ENCODE assay signal across 8 cellular contexts in genomic region chr1:203325004-203325417, GRCh38. TPM values are rescaled to one million over a fixed set of nuclear protein-coding genes. Genes with fewer than 3 reads are reported as not detected.
DNase-seq lines count a peak whose midpoint lies in the region; ATAC-seq and TF ChIP-seq lines count a peak whose summit lies in the region.

No MANE protein-coding gene starts in this region.

- H3K4me1 ChIP-seq in BE2C = peaks cover 62% of the 10 kb centered on the region
- H3K4me1 ChIP-seq in colonic mucosa = peaks cover 54% of the 10 kb centered on the region
- H3K4me1 ChIP-seq in SK-N-SH (ENCODE audit: control insufficient read depth in 1 of 2, insufficient read depth in 2 of 2, low read depth in 1 of 2, low read length in 1 of 2) = peaks cover 5 to 48% of the 10 kb centered on the region in 2 experiments; a peak in 2 of 4 replicates

- no peak overlapping the region for H2AFZ ChIP-seq in SK-N-SH (ENCODE audit: low read depth)

- no peaks in the 10 kb centered on the region for H4K20me1 ChIP-seq in SK-N-SH (ENCODE audit: insufficient read depth)

- no peaks in the 10 kb centered on the region for H3F3A ChIP-seq in SK-N-SH (replicated peaks; ENCODE audit: insufficient read depth)

- H3K9ac ChIP-seq in colonic mucosa (ENCODE audit: low read depth in 2 of 2, low read length in 2 of 2) = peak overlapping the region; percentile 20 to 76
- no peak overlapping the region for H3K9ac ChIP-seq in SK-N-SH

- peaks cover 77% of the 10 kb centered on the region for H3K4me1 Mint-ChIP-seq in T-helper 17 cell
- peaks cover 70% of the 10 kb centered on the region for H3K4me1 Mint-ChIP-seq in progenitor cell of endocrine pancreas (ENCODE audit: low read depth)

- POLR2A ChIA-PET in SK-N-SH (lab: Yijun Ruan, JAX) = interaction anchor here (1.9 kb wide), 1 partner anchor 18 kb away, joined by 10 read pairs; no protein-coding TSS in a partner anchor

- CTCF ChIA-PET in SK-N-SH (lab: Yijun Ruan, JAX) = interaction anchor here (1.2 to 9.5 kb wide), 8 partner anchors 15 to 289 kb away, joined by 3 to 123 read pairs (median 28); partner anchors contain the start of gene BTG2

- no peaks in the 10 kb centered on the region for H3K9me3 Mint-ChIP-seq in progenitor cell of endocrine pancreas (ENCODE audit: low read depth)

- H3K79me2 ChIP-seq in SK-N-SH (ENCODE audit: insufficient read depth) = no peaks in the 10 kb centered on the region

- 68% methylated on average over 3 of the region's 5 CpGs for WGBS in SK-N-SH (ENCODE audit: low lambda C conversion rate)

- H3K27me3 ChIP-seq in BE2C (no peaks in the 10 kb centered on the region), colonic mucosa (no peaks in the 10 kb centered on the region), SK-N-SH (ENCODE audit: insufficient read depth) (peaks cover 26% of the 10 kb centered on the region)

- ATAC-seq in GM19035 (IDR thresholded peaks at IDR 0.05; ENCODE audit: unreplicated experiment) = peak; percentile 34
- ATAC-seq in T-helper 17 cell = no peak

- no peak for TF ChIP-seq RAD21 in SK-N-SH (IDR thresholded peaks at IDR 0.05; ENCODE audit: low read length)

- H3K36me3 Mint-ChIP-seq in T-helper 17 cell (ENCODE audit: low read depth) (no peaks in the 10 kb centered on the region), progenitor cell of endocrine pancreas (ENCODE audit: insufficient read depth) (no peaks in the 10 kb centered on the region)

- no peaks in the 10 kb centered on the region for H3K9me2 ChIP-seq in SK-N-SH

- TF ChIP-seq CTCF in BE2C (IDR thresholded peaks at IDR 0.05; ENCODE audit: low read depth, low read length) (no peak), colonic mucosa (IDR thresholded peaks at IDR 0.05) (no peak), progenitor cell of endocrine pancreas (IDR thresholded peaks at IDR 0.05; ENCODE audit: unreplicated experiment) (no peak), SK-N-SH (IDR thresholded peaks at IDR 0.05) (no peak)

- TF ChIP-seq EP300 in SK-N-SH (IDR thresholded peaks at IDR 0.05; ENCODE audit: borderline replicate concordance in 1 of 2, low read depth in 1 of 2, low read length in 1 of 2) = no peak

- no peaks in the 10 kb centered on the region for H3K9me3 ChIP-seq in BE2C
- no peaks in the 10 kb centered on the region for H3K9me3 ChIP-seq in T-helper 17 cell (ENCODE audit: control insufficient read depth, low read length, poor library complexity, severe bottlenecking)
- H3K9me3 ChIP-seq in colonic mucosa = no peaks in the 10 kb centered on the region
- no peaks in the 10 kb centered on the region for H3K9me3 ChIP-seq in SK-N-SH

- intact Hi-C loops in colonic mucosa (cut with DNase I) = no loop called here

- peak overlapping the region; percentile 82 for H3K4me3 Mint-ChIP-seq in T-helper 17 cell
- no peak overlapping the region for H3K4me3 Mint-ChIP-seq in progenitor cell of endocrine pancreas (ENCODE audit: low read depth)

- H3K36me3 ChIP-seq in BE2C = no peaks in the 10 kb centered on the region
- no peaks in the 10 kb centered on the region for H3K36me3 ChIP-seq in colonic mucosa
- no peaks in the 10 kb centered on the region for H3K36me3 ChIP-seq in SK-N-SH (replicated peaks in 1 of 2; ENCODE audit: control insufficient read depth in 1 of 2, insufficient read depth in 2 of 2, low read length in 1 of 2)

- H3K4me2 ChIP-seq in SK-N-SH = no peak overlapping the region

- DNase-seq in BE2C (peak; percentile 60), T-helper 17 cell (peak; percentile 17 to 46 (median 18)), colonic mucosa (no peak), progenitor cell of endocrine pancreas (ENCODE audit: low spot score, unreplicated experiment) (no peak), AG20443 (ENCODE audit: low spot score) (no peak), SK-N-SH (no peak)
- peak; percentile 58 for DNase-seq in Jurkat, Clone E6-1 (ENCODE audit: low read depth, low spot score)

- H3K27me3 Mint-ChIP-seq in T-helper 17 cell (no peaks in the 10 kb centered on the region), progenitor cell of endocrine pancreas (no peaks in the 10 kb centered on the region)

- H3K27ac ChIP-seq in colonic mucosa (peak overlapping the region; percentile 99), SK-N-SH (ENCODE audit: low read depth in 2 of 2, low read length in 1 of 2) (peak overlapping the region in 1 of 2 experiments; percentile 11; a peak in 1 of 4 replicates)

- H3K4me3 ChIP-seq in BE2C (ENCODE audit: low read depth, low read length) (no peak overlapping the region), colonic mucosa (no peak overlapping the region), SK-N-SH (ENCODE audit: low read depth in 2 of 2, low read length in 1 of 2) (no peak overlapping the region)
- H3K4me3 ChIP-seq in Jurkat, Clone E6-1 (ENCODE audit: low read length) = no peak overlapping the region

- H3K27ac Mint-ChIP-seq in T-helper 17 cell (peak overlapping the region; percentile 97), progenitor cell of endocrine pancreas (peak overlapping the region; percentile 88)

TF ChIP-seq in SK-N-SH, 30 proteins besides CTCF, POLR2A, EP300 and RAD21:
- TF ChIP-seq YY1 (IDR thresholded peaks at IDR 0.05; ENCODE audit: low read depth) (no peak), MXI1 (IDR thresholded peaks at IDR 0.05; ENCODE audit: low read depth, low read length) (no peak), RCOR1 (IDR thresholded peaks at IDR 0.05; ENCODE audit: low read length) (no peak), ELF1 (IDR thresholded peaks at IDR 0.05) (no peak), JUND (IDR thresholded peaks at IDR 0.05) (no peak), MEF2A (IDR thresholded peaks at IDR 0.05; ENCODE audit: borderline replicate concordance, low read depth) (no peak), FOXM1 (IDR thresholded peaks at IDR 0.05; ENCODE audit: low read depth) (no peak)
- TF ChIP-seq, protein P1, sequence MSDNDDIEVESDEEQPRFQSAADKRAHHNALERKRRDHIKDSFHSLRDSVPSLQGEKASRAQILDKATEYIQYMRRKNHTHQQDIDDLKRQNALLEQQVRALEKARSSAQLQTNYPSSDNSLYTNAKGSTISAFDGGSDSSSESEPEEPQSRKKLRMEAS (IDR thresholded peaks at IDR 0.05; ENCODE audit: low read depth) = no peak

RNA-seq across cellular contexts. Expression of gene BTG2, which starts 19.7 kb away (rescaled TPM):
- 15.1 TPM for polyA plus RNA-seq in BE2C (2012; ENCODE audit: insufficient read depth, insufficient read length, low read depth)
- 7.1 TPM for polyA plus RNA-seq in Jurkat, Clone E6-1 (2012; ENCODE audit: insufficient read depth, insufficient read length)
- total RNA-seq in T-helper 17 cell (100 to 1,000 TPM; 584 to 606 TPM), colonic mucosa (10 to 100 TPM; 66.4 to 88.0 TPM), progenitor cell of endocrine pancreas (103 and 110 TPM in 2 replicates)
- polyA plus RNA-seq in SK-N-SH (2012; rRNA removed) = 26.2 and 33.5 TPM in 2 replicates
- 19.1 and 24.9 TPM in 2 replicates for polyA plus RNA-seq in SK-N-SH (2012; cell fraction: cytosol; rRNA removed)
- polyA plus RNA-seq in SK-N-SH (2012; cell fraction: nucleus; rRNA removed) = 13.7 and 24.3 TPM in 2 replicates

RNA-seq across cellular contexts. Expression of gene FMOD, which starts 25.9 kb away (rescaled TPM):
- 0.85 TPM for polyA plus RNA-seq in BE2C (2012; ENCODE audit: insufficient read depth, insufficient read length, low read depth)
- not detected for polyA plus RNA-seq in Jurkat, Clone E6-1 (2012; ENCODE audit: insufficient read depth, insufficient read length)
- total RNA-seq in T-helper 17 cell (not detected), colonic mucosa (10 to 100 TPM; 38.6 to 49.3 TPM), progenitor cell of endocrine pancreas (2.5 and 3.1 TPM in 2 replicates)
- polyA plus RNA-seq in SK-N-SH (2012; rRNA removed) = not detected in 2 replicates
- polyA plus RNA-seq in SK-N-SH (2012; cell fraction: cytosol; rRNA removed) = not detected in 2 replicates
- polyA plus RNA-seq in SK-N-SH (2012; cell fraction: nucleus; rRNA removed) = 0.02 TPM in 1 of 2 replicates, not detected in the other

Comparison
In these comparisons a context has a peak if more than half of its experiments do, and no peak if none do; other contexts are left out.
1. DNase-seq: peak in BE2C (single experiment), Jurkat, Clone E6-1 (single experiment) and T-helper 17 cell (3 of 3); none in colonic mucosa (single experiment), progenitor cell of endocrine pancreas (single experiment), AG20443 (single experiment) and SK-N-SH (single experiment).